ENCODE assay signal across 15 cellular contexts in genomic region chr3:134881305-134881704, GRCh38.
DNase-seq lines count a peak whose midpoint lies in the region; ATAC-seq and TF ChIP-seq lines count a peak whose summit lies in the region.
"Had no signal": no experiment of that assay in that cellular context is flagged by ENCODE, and none has a peak within 500 bp of the region (broad histone marks: within the 10 kb centered on the region; RNA-seq: fewer than 3 reads in every experiment).

No MANE protein-coding gene starts in this region.

- H3K4ac ChIP-seq in H9 (ENCODE audit: low read depth, low read length): no peak overlapping the region

- no peak overlapping the region for H2BK5ac ChIP-seq in H9 (ENCODE audit: insufficient read length, low read length)

- H3K23ac ChIP-seq in H9 (ENCODE audit: insufficient read length, low read depth, low read length): no peak overlapping the region

- H2AFZ ChIP-seq in GM23338 (no peak overlapping the region), H9 (ENCODE audit: low read length) (no peak overlapping the region)

- H3K4me1 ChIP-seq in GM23338 (ENCODE audit: insufficient read depth) (0 out of 2 replicates have a peak, but pooled peaks cover 6% of the 10 kb centered on the region), H9 (ENCODE audit: insufficient read depth, low read length) (peaks cover 6% of the 10 kb centered on the region; the same call in 1 of the 2 replicates), SJCRH30 (peaks cover 34% of the 10 kb centered on the region), upper lobe of right lung (no peaks in the 10 kb centered on the region)
- H3K4me1 ChIP-seq: HAP-1 had no signal

- H3K4me1 Mint-ChIP-seq in GM23338 (peaks cover 3% of the 10 kb centered on the region; the same call in 2 of the 3 replicates), H9 (peaks cover 13 to 20% of the 10 kb centered on the region in 2 experiments), nephron progenitor cell (peaks cover 8% of the 10 kb centered on the region)

- no peaks in the 10 kb centered on the region for H3K79me1 ChIP-seq in H9 (ENCODE audit: insufficient read depth, low read depth, low read length, poor library complexity, severe bottlenecking)

- no CpG with 5 or more reads among the region's 4 CpGs for WGBS in H9 (ENCODE audit: extremely low coverage, insufficient read length, low lambda C conversion rate)

- no peak overlapping the region for H2AK5ac ChIP-seq in H9 (ENCODE audit: insufficient read length, low read length)

- H3F3A ChIP-seq in GM23338 (replicated peaks; ENCODE audit: low read depth): no peaks in the 10 kb centered on the region

- H3K79me2 ChIP-seq in GM23338 (replicated peaks; ENCODE audit: insufficient read depth): no peaks in the 10 kb centered on the region
- H3K79me2 ChIP-seq in H9 (ENCODE audit: insufficient read depth, low read length): no peaks in the 10 kb centered on the region

- no peak overlapping the region for H3K27ac ChIP-seq in GM23338 (ENCODE audit: low read depth)
- no peak overlapping the region for H3K27ac ChIP-seq in H9 (ENCODE audit: insufficient read length, low read depth, low read length)
- H3K27ac ChIP-seq in SJCRH30: peak overlapping the region; percentile 97; the same call in 1 of the 2 replicates
- no peak overlapping the region for H3K27ac ChIP-seq in upper lobe of right lung
- H3K27ac ChIP-seq: BLaER1 treated with 17β-estradiol and CSF1 and Interleukin-3, amounts not matched to agents 10 nM and 100 nM had no signal

- H3K56ac ChIP-seq in H9 (ENCODE audit: insufficient read length, low read depth, low read length): no peak overlapping the region

- H3K4me3 ChIP-seq in GM23338 (no peak overlapping the region), SJCRH30 (no peak overlapping the region), upper lobe of right lung (no peak overlapping the region)
- H3K4me3 ChIP-seq: BLaER1 treated with 17β-estradiol and CSF1 and Interleukin-3, amounts not matched to agents 10 nM and 100 nM; HAP-1 had no signal

- no peak overlapping the region for H3K4me2 ChIP-seq in GM23338
- H3K4me2 ChIP-seq in H9 (ENCODE audit: insufficient read depth, insufficient read length, low read length): no peak overlapping the region
- H3K4me2 ChIP-seq: BLaER1 treated with 17β-estradiol and CSF1 and Interleukin-3, amounts not matched to agents 10 nM and 100 nM had no signal

- H3K23me2 ChIP-seq in H9 (ENCODE audit: insufficient read length, low read depth, low read length, poor library complexity, severe bottlenecking): no peaks in the 10 kb centered on the region

- intact Hi-C loops in upper lobe of right lung (cut with DNase I): no loop called here

- no peak overlapping the region for H4K8ac ChIP-seq in H9 (replicated peaks; ENCODE audit: insufficient read length, low read depth, low read length)

- no peak overlapping the region for H2BK12ac ChIP-seq in H9 (ENCODE audit: insufficient read length, low read depth, low read length)

- H3K27me3 Mint-ChIP-seq in GM23338 (ENCODE audit: insufficient read depth, low read depth, poor library complexity) (peaks cover 8% of the 10 kb centered on the region), H9 (ENCODE audit: low read depth) (no peaks in the 10 kb centered on the region; the same call in 1 of the 2 replicates), nephron progenitor cell (ENCODE audit: low read depth, poor library complexity) (peaks cover 45% of the 10 kb centered on the region)
- H3K27me3 Mint-ChIP-seq: IgD-negative memory B cell had no signal

- no peak overlapping the region for H3K18ac ChIP-seq in H9 (ENCODE audit: insufficient read length, low read depth, low read length)

- H3K9me2 ChIP-seq in GM23338 (ENCODE audit: insufficient read depth): no peaks in the 10 kb centered on the region; the same call in none of the 2 replicates

- H4K20me1 ChIP-seq in GM23338 (replicated peaks; ENCODE audit: insufficient read depth) (no peaks in the 10 kb centered on the region), H9 (ENCODE audit: control insufficient read depth, insufficient read depth, insufficient read length) (no peaks in the 10 kb centered on the region)
- H4K20me1 ChIP-seq: BLaER1 treated with 17β-estradiol and CSF1 and Interleukin-3, amounts not matched to agents 10 nM and 100 nM had no signal

- no peak overlapping the region for H3T11ph ChIP-seq in H9 (ENCODE audit: low read length)

- H3K36me3 Mint-ChIP-seq in GM23338 (ENCODE audit: low read depth) (no peaks in the 10 kb centered on the region), H9 (ENCODE audit: insufficient read depth in 1 of 3, low read depth in 3 of 3) (no peaks in the 10 kb centered on the region), nephron progenitor cell (ENCODE audit: low read depth) (no peaks in the 10 kb centered on the region)
- H3K36me3 Mint-ChIP-seq: CD8-positive, alpha-beta T cell; IgD-negative memory B cell had no signal

- H3K27ac Mint-ChIP-seq in GM23338 (no peak overlapping the region), H9 (0 out of 7 replicates have a peak overlapping the region, but pooled peaks of 1 of the 3 experiments have one; percentile 8), nephron progenitor cell (peak overlapping the region; percentile 30)
- H3K27ac Mint-ChIP-seq: B cell; CD8-positive, alpha-beta T cell; IgD-negative memory B cell had no signal

- no peak overlapping the region for H2BK20ac ChIP-seq in H9 (ENCODE audit: low read depth, low read length, poor library complexity, severe bottlenecking)

- DNase-seq in GM23338 (ENCODE audit: low spot score): no peak
- DNase-seq in H9: no peak
- DNase-seq in SJCRH30: no peak
- no peak for DNase-seq in nephron progenitor cell
- no peak for DNase-seq in NCI-H524 (lab: John Stamatoyannopoulos, UW)
- DNase-seq in upper lobe of right lung: no peak
- DNase-seq: Calu3; CD8-positive, alpha-beta T cell; GOT3 had no signal

- H3K9ac ChIP-seq in H9 (ENCODE audit: extremely low read depth, insufficient read length, low read length): no peak overlapping the region
- H3K9ac ChIP-seq: BLaER1 treated with 17β-estradiol and CSF1 and Interleukin-3, amounts not matched to agents 10 nM and 100 nM had no signal

- no peak overlapping the region for H4K91ac ChIP-seq in H9 (ENCODE audit: insufficient read length, low read depth, low read length)

- no peak overlapping the region for H2BK15ac ChIP-seq in H9 (ENCODE audit: low read depth, low read length)

- no peak for TF ChIP-seq CTCF in GM23338 (conservative IDR thresholded peaks at IDR 0.05; ENCODE audit: low read depth in 2 of 2)
- TF ChIP-seq CTCF in H9 (conservative IDR thresholded peaks at IDR 0.05): peak; percentile 25; the same call in 1 of the 3 replicates
- TF ChIP-seq CTCF in nephron progenitor cell (IDR thresholded peaks at IDR 0.05): no peak
- no peak for TF ChIP-seq CTCF in upper lobe of right lung (IDR thresholded peaks at IDR 0.05)

- no peaks in the 10 kb centered on the region for H3K9me3 ChIP-seq in H9 (ENCODE audit: control insufficient read depth, low read depth, low read length)
- H3K9me3 ChIP-seq in SJCRH30 (replicated peaks): no peaks in the 10 kb centered on the region
- H3K9me3 ChIP-seq in upper lobe of right lung: no peaks in the 10 kb centered on the region
- H3K9me3 ChIP-seq: BLaER1 treated with 17β-estradiol and CSF1 and Interleukin-3, amounts not matched to agents 10 nM and 100 nM; HAP-1 had no signal

- H3K9me3 Mint-ChIP-seq in GM23338 (no peaks in the 10 kb centered on the region), H9 (no peaks in the 10 kb centered on the region), nephron progenitor cell (no peaks in the 10 kb centered on the region)
- H3K9me3 Mint-ChIP-seq: CD8-positive, alpha-beta T cell had no signal

- H3K14ac ChIP-seq in H9 (ENCODE audit: insufficient read depth, low read length): no peak overlapping the region

- no peak overlapping the region for H4K5ac ChIP-seq in H9 (ENCODE audit: insufficient read length, low read depth, low read length)

- H2BK120ac ChIP-seq in H9 (ENCODE audit: low read depth, low read length, poor library complexity, severe bottlenecking): no peak overlapping the region

- H3K27me3 ChIP-seq in GM23338 (ENCODE audit: insufficient read depth) (no peaks in the 10 kb centered on the region), H9 (ENCODE audit: insufficient read depth, low read length) (no peaks in the 10 kb centered on the region; the same call in 1 of the 2 replicates), SJCRH30 (no peaks in the 10 kb centered on the region), upper lobe of right lung (no peaks in the 10 kb centered on the region)
- H3K27me3 ChIP-seq: BLaER1 treated with 17β-estradiol and CSF1 and Interleukin-3, amounts not matched to agents 10 nM and 100 nM had no signal

- ATAC-seq in GM23338 (peak; percentile 80), GM21786 (IDR thresholded peaks at IDR 0.05; ENCODE audit: unreplicated experiment) (no peak), upper lobe of right lung (no peak)
- ATAC-seq: CD8-positive, alpha-beta T cell; HepG2 had no signal

- H3K36me3 ChIP-seq in GM23338 (ENCODE audit: insufficient read depth): no peaks in the 10 kb centered on the region
- no peaks in the 10 kb centered on the region for H3K36me3 ChIP-seq in SJCRH30
- H3K36me3 ChIP-seq in upper lobe of right lung: no peaks in the 10 kb centered on the region
- H3K36me3 ChIP-seq: BLaER1 treated with 17β-estradiol and CSF1 and Interleukin-3, amounts not matched to agents 10 nM and 100 nM; HAP-1 had no signal

- H3K4me3 Mint-ChIP-seq in GM23338 (no peak overlapping the region), H9 (no peak overlapping the region), nephron progenitor cell (no peak overlapping the region)
- H3K4me3 Mint-ChIP-seq: B cell; CD8-positive, alpha-beta T cell; IgD-negative memory B cell had no signal

TF ChIP-seq in GM23338, 12 proteins besides CTCF, POLR2A, EP300 and RAD21 (continues in another document):
- TF ChIP-seq NANOG (IDR thresholded peaks at IDR 0.05; ENCODE audit: borderline replicate concordance) (no peak), POLR2AphosphoS5 (IDR thresholded peaks at IDR 0.05; ENCODE audit: low read depth) (no peak)
